ENCODE assay signal across 9 cellular contexts in genomic region chr10:6445671-6446278, GRCh38.
DNase-seq lines count a peak whose midpoint lies in the region; ATAC-seq and TF ChIP-seq lines count a peak whose summit lies in the region.
"Had no signal": no experiment of that assay in that cellular context is flagged by ENCODE, and none has a peak within 500 bp of the region (broad histone marks: within the 10 kb centered on the region; RNA-seq: fewer than 3 reads in every experiment).

No MANE protein-coding gene starts in this region.

- H3K4me3 ChIP-seq in RWPE2 (ENCODE audit: severe bottlenecking) (no peak overlapping the region), cardiac muscle cell (no peak overlapping the region)
- H3K4me3 ChIP-seq: pancreas had no signal

- peaks cover 42% of the 10 kb centered on the region for H3K4me1 Mint-ChIP-seq in activated naive CD4-positive, alpha-beta T cell treated with anti-CD3 and anti-CD28 coated beads, Interleukin-2, amount 10 ng/mL, durations not matched to agents 7 days and 5 days

- intact Hi-C loops in Right ventricle myocardium inferior (cut with DNase I) = no loop called here
- intact Hi-C loops in cardiac septum (cut with DNase I) = no loop called here

- H3K4me3 Mint-ChIP-seq in activated naive CD4-positive, alpha-beta T cell treated with anti-CD3 and anti-CD28 coated beads, Interleukin-2, amount 10 ng/mL, durations not matched to agents 7 days and 5 days = no peak overlapping the region

- no peaks in the 10 kb centered on the region for H3K27me3 Mint-ChIP-seq in activated naive CD4-positive, alpha-beta T cell treated with anti-CD3 and anti-CD28 coated beads, Interleukin-2, amount 10 ng/mL, durations not matched to agents 7 days and 5 days

- H3K36me3 Mint-ChIP-seq in activated naive CD4-positive, alpha-beta T cell treated with anti-CD3 and anti-CD28 coated beads, Interleukin-2, amount 10 ng/mL, durations not matched to agents 7 days and 5 days = peaks cover 69% of the 10 kb centered on the region

- CTCF ChIA-PET in activated naive CD4-positive, alpha-beta T cell treated with anti-CD3 and anti-CD28 coated beads, Interleukin-2, amount 10 ng/mL, durations not matched to agents 7 days and 5 days (lab: Charles Lee) = interaction anchor here (0.6 to 4.1 kb wide), 34 partner anchors 9 to 966 kb away, joined by 3 to 32 read pairs (median 4); partner anchors contain the start of gene SFMBT2

- H3K9me3 ChIP-seq in RWPE2 (ENCODE audit: severe bottlenecking) (no peaks in the 10 kb centered on the region), cardiac muscle cell (ENCODE audit: low read depth) (no peaks in the 10 kb centered on the region)
- H3K9me3 ChIP-seq: pancreas had no signal

- H3K4me1 ChIP-seq in RWPE2 (ENCODE audit: insufficient read depth, poor library complexity, severe bottlenecking) = no peaks in the 10 kb centered on the region
- no peaks in the 10 kb centered on the region for H3K4me1 ChIP-seq in cardiac muscle cell (ENCODE audit: low read depth)
- H3K4me1 ChIP-seq: pancreas had no signal

- H3K27ac ChIP-seq in RWPE2 (ENCODE audit: poor library complexity, severe bottlenecking) = no peak overlapping the region
- H3K27ac ChIP-seq in cardiac muscle cell = no peak overlapping the region
- H3K27ac ChIP-seq: pancreas had no signal

- peak; percentile 83 for TF ChIP-seq CTCF in RWPE2 (IDR thresholded peaks at IDR 0.05; ENCODE audit: poor library complexity, severe bottlenecking)
- peak; percentile 75 for TF ChIP-seq CTCF in cardiac muscle cell (IDR thresholded peaks at IDR 0.05; ENCODE audit: low read depth, low read length)

- peak overlapping the region; percentile 34 for H3K27ac Mint-ChIP-seq in activated naive CD4-positive, alpha-beta T cell treated with anti-CD3 and anti-CD28 coated beads, Interleukin-2, amount 10 ng/mL, durations not matched to agents 7 days and 5 days

- ATAC-seq in Right ventricle myocardium inferior = no peak
- no peak for ATAC-seq in RWPE2 (ENCODE audit: low read depth)
- ATAC-seq in GM19023 (IDR thresholded peaks at IDR 0.05; ENCODE audit: unreplicated experiment) = no peak

- H3K36me3 ChIP-seq in RWPE2 (ENCODE audit: low read depth) (no peaks in the 10 kb centered on the region), cardiac muscle cell (no peaks in the 10 kb centered on the region)
- H3K36me3 ChIP-seq: pancreas had no signal

- H3K9me3 Mint-ChIP-seq in activated naive CD4-positive, alpha-beta T cell treated with anti-CD3 and anti-CD28 coated beads, Interleukin-2, amount 10 ng/mL, durations not matched to agents 7 days and 5 days = no peaks in the 10 kb centered on the region

- DNase-seq in Right ventricle myocardium inferior (ENCODE audit: missing footprints) (peak; percentile 73), cardiac septum (ENCODE audit: low spot score) (no peak), RWPE2 (ENCODE audit: low spot score) (no peak), cardiac muscle cell (ENCODE audit: low read depth in 1 of 2, low spot score in 1 of 2) (peak; percentile 33 to 49), retina (peak; percentile 52), NCI-H2107 treated with DMSO at 0.1 percent for 48 hours (lab: John Stamatoyannopoulos, UW; ENCODE audit: unreplicated experiment) (no peak)
- DNase-seq in activated naive CD4-positive, alpha-beta T cell treated with anti-CD3 and anti-CD28 coated beads, Interleukin-2, amount 10 ng/mL, durations not matched to agents 7 days and 5 days = peak; percentile 81
- DNase-seq: pancreas had no signal

- no peaks in the 10 kb centered on the region for H3K27me3 ChIP-seq in RWPE2 (ENCODE audit: insufficient read depth, poor library complexity, severe bottlenecking)
- H3K27me3 ChIP-seq in cardiac muscle cell = no peaks in the 10 kb centered on the region
- H3K27me3 ChIP-seq: pancreas had no signal

Comparison
In these comparisons a context has a peak if more than half of its experiments do, and no peak if none do; other contexts are left out.
1. DNase-seq: peak in Right ventricle myocardium inferior (single experiment), activated naive CD4-positive, alpha-beta T cell treated with anti-CD3 and anti-CD28 coated beads, Interleukin-2, amount 10 ng/mL, durations not matched to agents 7 days and 5 days (single experiment), cardiac muscle cell (2 of 2) and retina (single experiment); none in cardiac septum (single experiment), RWPE2 (single experiment) and NCI-H2107 treated with DMSO at 0.1 percent for 48 hours (single experiment).